ENCODE assay signal across 17 cellular contexts in genomic region chr5:173323121-173323798, GRCh38. TPM values are rescaled to one million over a fixed set of nuclear protein-coding genes. Genes with fewer than 3 reads are reported as not detected.
DNase-seq lines count a peak whose midpoint lies in the region; ATAC-seq, FAIRE-seq and TF ChIP-seq lines count a peak whose summit lies in the region.
"Had no signal": no experiment of that assay in that cellular context is flagged by ENCODE, and none has a peak within 500 bp of the region (broad histone marks: within the 10 kb centered on the region; RNA-seq: fewer than 3 reads in every experiment).

No MANE protein-coding gene starts in this region.

- H3K14ac ChIP-seq in IMR-90 (replicated peaks; ENCODE audit: low read depth, low read length): peak overlapping the region; percentile 90

- FAIRE-seq in endothelial cell of umbilical vein (lab: Jason Lieb, UNC) (no peak), pancreas (lab: Jason Lieb, UNC) (no peak)

- no peak for TF ChIP-seq RAD21 in IMR-90 (IDR thresholded peaks at IDR 0.05; ENCODE audit: low read length)

- H3K27me3 Mint-ChIP-seq in CD8-positive, alpha-beta T cell (ENCODE audit: low read depth): peaks cover 51% of the 10 kb centered on the region

- intact Hi-C loops in IMR-90 (cut with micrococcal nuclease) (no loop called here), endothelial cell of umbilical vein (cut with micrococcal nuclease) (no loop called here), pancreas (cut with DNase I) (no loop called here)
- intact Hi-C loops in CD8-positive, alpha-beta T cell (cut with DNase I, micrococcal nuclease): no loop called here

- ATAC-seq in IMR-90 (ENCODE audit: low read depth) (no peak), pancreas (no peak)
- ATAC-seq in CD8-positive, alpha-beta T cell: no peak
- ATAC-seq: activated CD4-positive, alpha-beta T cell treated with anti-CD3 and anti-CD28 coated beads for 36 hours; left lobe of liver; Panc1 had no signal

- no TSS peak for BruUV-seq in IMR-90 (replicated peaks; lab: Mats Ljungman, UMichigan)
- no TSS peak for BruUV-seq in endothelial cell of umbilical vein (replicated peaks; lab: Mats Ljungman, UMichigan)

- H2BK20ac ChIP-seq in IMR-90 (ENCODE audit: low read depth, low read length): peak overlapping the region; percentile 74

- H3K4me2 ChIP-seq in IMR-90 (ENCODE audit: low read depth, low read length) (peak overlapping the region; percentile 62; the same call in 1 of the 2 replicates), endothelial cell of umbilical vein (ENCODE audit: insufficient read depth, low read length) (peak overlapping the region; percentile 87), MM.1S (ENCODE audit: low read depth, low read length) (no peak overlapping the region)
- H3K4me2 ChIP-seq: KMS-11 had no signal

- H3K27ac Mint-ChIP-seq in CD8-positive, alpha-beta T cell: no peak overlapping the region
- H3K27ac Mint-ChIP-seq: activated CD4-positive, alpha-beta T cell treated with anti-CD3 and anti-CD28 coated beads for 36 hours; activated naive CD8-positive, alpha-beta T cell had no signal

- no peaks in the 10 kb centered on the region for H3K9me3 Mint-ChIP-seq in CD8-positive, alpha-beta T cell
- H3K9me3 Mint-ChIP-seq: H9 had no signal

- peaks cover 24% of the 10 kb centered on the region for H3K9me1 ChIP-seq in IMR-90 (ENCODE audit: insufficient read depth, low read length)
- no peaks in the 10 kb centered on the region for H3K9me1 ChIP-seq in endothelial cell of umbilical vein (replicated peaks; ENCODE audit: control insufficient read depth, extremely low read depth, insufficient read depth, low read length)

- H3K9me3 ChIP-seq in IMR-90 (ENCODE audit: control insufficient read depth, insufficient read depth, low read length) (no peaks in the 10 kb centered on the region), endothelial cell of umbilical vein (replicated peaks; ENCODE audit: control insufficient read depth, insufficient read depth, low read length) (no peaks in the 10 kb centered on the region), pancreas (no peaks in the 10 kb centered on the region), MM.1S (replicated peaks; ENCODE audit: insufficient read depth, low read length) (no peaks in the 10 kb centered on the region)
- H3K9me3 ChIP-seq in CD8-positive, alpha-beta T cell (ENCODE audit: low read length): no peaks in the 10 kb centered on the region

- in situ Hi-C loops in IMR-90 (cut with MboI; ENCODE audit: low sequenced_read_pairs): no loop called here

- POLR2A ChIA-PET in AG04449 (lab: Yijun Ruan, JAX): interaction anchor here (1.1 kb wide), 1 partner anchor 8 kb away, joined by 6 read pairs; no protein-coding TSS in a partner anchor
- POLR2A ChIA-PET in IMR-90 (lab: Charles Lee; ENCODE audit: unreplicated experiment): no interaction called here
- POLR2A ChIA-PET in endothelial cell of umbilical vein (lab: Charles Lee): no interaction called here
- POLR2A ChIA-PET in CD8-positive, alpha-beta T cell (lab: Charles Lee): no interaction called here

- peak overlapping the region; percentile 54 for H4K5ac ChIP-seq in IMR-90 (ENCODE audit: low read depth, low read length)

- no peak for TF ChIP-seq CTCF in AG04449 (IDR thresholded peaks at IDR 0.05; ENCODE audit: insufficient read depth, low read length, missing control alignments)
- no peak for TF ChIP-seq CTCF in IMR-90 (conservative IDR thresholded peaks at IDR 0.05; ENCODE audit: low read depth, low read length)
- TF ChIP-seq CTCF in endothelial cell of umbilical vein (IDR thresholded peaks at IDR 0.05; ENCODE audit: extremely low read depth in 1 of 2, insufficient read depth in 1 of 2, low read depth in 1 of 2, low read length in 2 of 2): no peak
- TF ChIP-seq CTCF in pancreas (IDR thresholded peaks at IDR 0.05): no peak
- TF ChIP-seq CTCF in MM.1S (IDR thresholded peaks at IDR 0.05; ENCODE audit: low read length): no peak
- TF ChIP-seq CTCF in CD8-positive, alpha-beta T cell (IDR thresholded peaks at IDR 0.05): no peak

- H3F3A ChIP-seq in MM.1S (ENCODE audit: insufficient read depth, low read length): no peaks in the 10 kb centered on the region

- peak overlapping the region; percentile 88 for H2BK120ac ChIP-seq in IMR-90 (ENCODE audit: low read depth, low read length)

- H2AFZ ChIP-seq in IMR-90 (replicated peaks; ENCODE audit: low read length, poor library complexity): peak overlapping the region; percentile 62
- H2AFZ ChIP-seq in endothelial cell of umbilical vein (ENCODE audit: low read depth, low read length): no peak overlapping the region
- no peak overlapping the region for H2AFZ ChIP-seq in MM.1S (ENCODE audit: low read length)

- peaks cover 40 to 75% of the 10 kb centered on the region in 2 experiments for H3K79me1 ChIP-seq in IMR-90 (ENCODE audit: low read depth in 1 of 2, low read length in 2 of 2)

- peak overlapping the region; percentile 77 for H3K23ac ChIP-seq in IMR-90 (ENCODE audit: low read depth, low read length)

- H3K18ac ChIP-seq in IMR-90 (ENCODE audit: low read depth, low read length): peak overlapping the region; percentile 52

- DNase-seq in AG04449 (ENCODE audit: low read depth, low spot score) (no peak), IMR-90 (no peak), endothelial cell of umbilical vein (ENCODE audit: low read depth, low spot score) (no peak), pancreas (peak in 1 of 6 donors; percentile 54), NCI-H82 (lab: John Stamatoyannopoulos, UW) (no peak), Ammon's horn (ENCODE audit: low spot score) (no peak), MM.1S (no peak)
- no peak for DNase-seq in CD8-positive, alpha-beta T cell
- DNase-seq: DMS53; H9; NCI-H146; stimulated activated naive CD4-positive, alpha-beta T cell had no signal

- H3K27me3 ChIP-seq in IMR-90 (ENCODE audit: control insufficient read depth, insufficient read depth, low read length): no peaks in the 10 kb centered on the region
- no peaks in the 10 kb centered on the region for H3K27me3 ChIP-seq in endothelial cell of umbilical vein (ENCODE audit: control insufficient read depth in 2 of 2, insufficient read depth in 2 of 2, low read length in 2 of 2)
- no peaks in the 10 kb centered on the region for H3K27me3 ChIP-seq in pancreas
- H3K27me3 ChIP-seq in MM.1S (replicated peaks; ENCODE audit: insufficient read depth, low read length): peaks cover 39% of the 10 kb centered on the region
- peaks cover 9% of the 10 kb centered on the region for H3K27me3 ChIP-seq in CD8-positive, alpha-beta T cell (ENCODE audit: insufficient read depth, low read length)

- H2AK5ac ChIP-seq in IMR-90 (ENCODE audit: low read depth, low read length): peak overlapping the region; percentile 90

- peak overlapping the region; percentile 44; the same call in 2 of the 3 replicates for H2BK15ac ChIP-seq in IMR-90 (ENCODE audit: low read depth, low read length)

- WGBS in IMR-90 (ENCODE audit: extremely low coverage in 2 of 2, insufficient read length in 1 of 2), 2 experiments: 75% methylated on average over 7 of the region's 25 CpGs; no CpG with 5 or more reads in 1 of the 2 experiments
- WGBS in pancreas, 2 donors: 80 to 82% methylated on average over 25 of the region's 25 CpGs

- H3K4me1 ChIP-seq in IMR-90 (ENCODE audit: control insufficient read depth, insufficient read depth, low read length) (peaks cover 45% of the 10 kb centered on the region), endothelial cell of umbilical vein (ENCODE audit: control insufficient read depth, extremely low read depth, insufficient read depth, low read length) (peaks cover 27% of the 10 kb centered on the region), pancreas (peaks cover 6 to 26% (median 7%) of the 10 kb centered on the region in 3 donors), MM.1S (ENCODE audit: low read length) (0 out of 2 replicates have a peak, but pooled peaks cover 7% of the 10 kb centered on the region)
- no peaks in the 10 kb centered on the region for H3K4me1 ChIP-seq in CD8-positive, alpha-beta T cell (ENCODE audit: insufficient read depth, low read length)

- H2BK5ac ChIP-seq in IMR-90 (ENCODE audit: low read depth, low read length, poor library complexity, severe bottlenecking): peak overlapping the region; percentile 65

- H3K36me3 ChIP-seq in IMR-90 (ENCODE audit: control insufficient read depth, insufficient read depth, low read length): peaks cover 71% of the 10 kb centered on the region
- H3K36me3 ChIP-seq in endothelial cell of umbilical vein (ENCODE audit: control insufficient read depth in 2 of 2, extremely low read depth in 1 of 2, insufficient read depth in 2 of 2, low read length in 2 of 2): peaks cover 6 to 19% of the 10 kb centered on the region in 2 experiments
- H3K36me3 ChIP-seq in pancreas: peaks cover 0 to 4% (median 0%) of the 10 kb centered on the region in 3 donors
- no peaks in the 10 kb centered on the region for H3K36me3 ChIP-seq in MM.1S (replicated peaks; ENCODE audit: insufficient read depth, low read length)
- H3K36me3 ChIP-seq in CD8-positive, alpha-beta T cell (ENCODE audit: insufficient read depth, low read length): no peaks in the 10 kb centered on the region

- H3K27ac ChIP-seq in IMR-90 (ENCODE audit: insufficient read depth, low read length): peak overlapping the region; percentile 73
- peak overlapping the region; percentile 87 for H3K27ac ChIP-seq in endothelial cell of umbilical vein (ENCODE audit: insufficient read depth, low read depth, low read length)
- H3K27ac ChIP-seq in pancreas: peak overlapping the region; percentile 8 to 75 (median 52)
- H3K27ac ChIP-seq in MM.1S (ENCODE audit: low read length): no peak overlapping the region
- no peak overlapping the region for H3K27ac ChIP-seq in CD8-positive, alpha-beta T cell (ENCODE audit: low read depth, low read length)
- H3K27ac ChIP-seq: KMS-11 had no signal

- peak overlapping the region; percentile 81 for H4K91ac ChIP-seq in IMR-90 (ENCODE audit: insufficient read depth, low read depth, low read length)

- no peaks in the 10 kb centered on the region for H3K9me2 ChIP-seq in MM.1S (replicated peaks; ENCODE audit: insufficient read depth, low read length)

- no peaks in the 10 kb centered on the region for H3K36me3 Mint-ChIP-seq in CD8-positive, alpha-beta T cell

- peaks cover 5% of the 10 kb centered on the region for H3K4me1 Mint-ChIP-seq in CD8-positive, alpha-beta T cell (ENCODE audit: low read depth)

- H3K4ac ChIP-seq in IMR-90 (ENCODE audit: low read depth, low read length): peak overlapping the region; percentile 94

- peak overlapping the region; percentile 30 for H3K9ac ChIP-seq in IMR-90 (ENCODE audit: low read depth, low read length)
- peak overlapping the region; percentile 61 for H3K9ac ChIP-seq in endothelial cell of umbilical vein (replicated peaks; ENCODE audit: extremely low read depth, insufficient read depth, low read length)
- H3K9ac ChIP-seq in MM.1S (ENCODE audit: low read length): no peak overlapping the region
- H3K9ac ChIP-seq: KMS-11 had no signal

- H4K20me1 ChIP-seq in IMR-90 (ENCODE audit: insufficient read depth, low read length) (peaks cover 82% of the 10 kb centered on the region), endothelial cell of umbilical vein (replicated peaks; ENCODE audit: control insufficient read depth, extremely low read depth, insufficient read depth, low read length) (no peaks in the 10 kb centered on the region), MM.1S (ENCODE audit: insufficient read depth, low read length) (no peaks in the 10 kb centered on the region)

- H3K56ac ChIP-seq in IMR-90 (ENCODE audit: extremely low read depth, insufficient read depth, low read length): peak overlapping the region; percentile 41; the same call in 1 of the 2 replicates

- dilution Hi-C loops in IMR-90 (cut with HindIII; ENCODE audit: low sequenced_read_pairs, unreplicated experiment): no loop called here
- dilution Hi-C loops in endothelial cell of umbilical vein (cut with MboI; ENCODE audit: extremely low pct_ligation_motif_present, low sequenced_read_pairs): no loop called here

- no peak overlapping the region for H3K4me3 Mint-ChIP-seq in CD8-positive, alpha-beta T cell
- H3K4me3 Mint-ChIP-seq: activated CD4-positive, alpha-beta T cell treated with anti-CD3 and anti-CD28 coated beads for 36 hours; H9 had no signal

- CTCF ChIA-PET in AG04449 (lab: Yijun Ruan, JAX): interaction anchor here (0.8 to 4.6 kb wide), 3 partner anchors 11 to 249 kb away, joined by 3 to 44 read pairs (median 14); no protein-coding TSS in a partner anchor
- CTCF ChIA-PET in IMR-90 (lab: Yijun Ruan, JAX): no interaction called here
- CTCF ChIA-PET in endothelial cell of umbilical vein (lab: Charles Lee): interaction anchor here (0.9 to 3.6 kb wide), 3 partner anchors 9 to 250 kb away, joined by 3 to 21 read pairs (median 14); no protein-coding TSS in a partner anchor
- CTCF ChIA-PET in CD8-positive, alpha-beta T cell (lab: Charles Lee): no interaction called here

- peaks cover 43% of the 10 kb centered on the region for H3K79me2 ChIP-seq in endothelial cell of umbilical vein (ENCODE audit: control insufficient read depth, insufficient read depth, low read length)
- H3K79me2 ChIP-seq in MM.1S (ENCODE audit: low read length): no peaks in the 10 kb centered on the region

- peak overlapping the region; percentile 41 to 74; a peak in 3 of 4 replicates for H4K8ac ChIP-seq in IMR-90 (ENCODE audit: low read depth in 2 of 2, low read length in 2 of 2)

- H2AK9ac ChIP-seq in IMR-90 (replicated peaks; ENCODE audit: low read depth, low read length, poor library complexity): peak overlapping the region; percentile 60

- no peak; the same call in none of the 2 replicates for TF ChIP-seq POLR2A in IMR-90 (IDR thresholded peaks at IDR 0.05; ENCODE audit: low read depth, low read length)
- no peak for TF ChIP-seq POLR2A in endothelial cell of umbilical vein (IDR thresholded peaks at IDR 0.05; ENCODE audit: low read depth, low read length)

- peak overlapping the region; percentile 96 for H3K4me3 ChIP-seq in AG04449 (ENCODE audit: low read depth, low read length)
- H3K4me3 ChIP-seq in IMR-90 (ENCODE audit: insufficient read depth, low read depth, low read length): no peak overlapping the region
- H3K4me3 ChIP-seq in endothelial cell of umbilical vein (replicated peaks in 1 of 3; ENCODE audit: insufficient read depth in 1 of 3, low read depth in 1 of 3, low read length in 3 of 3): no peak overlapping the region
- H3K4me3 ChIP-seq in pancreas: no peak overlapping the region
- no peak overlapping the region for H3K4me3 ChIP-seq in MM.1S (ENCODE audit: low read length)
- H3K4me3 ChIP-seq in CD8-positive, alpha-beta T cell (ENCODE audit: low read depth, low read length): no peak overlapping the region

RNA-seq across cellular contexts. Expression of gene STC2, which starts 5.0 kb away (rescaled TPM):
- total RNA-seq in IMR-90 (2012; rRNA removed): 87.5 and 259 TPM in 2 replicates
- polyA plus RNA-seq in IMR-90 (2012; rRNA removed): 157 and 270 TPM in 2 replicates
- 105 and 264 TPM in 2 replicates for polyA plus RNA-seq in IMR-90 (2012; cell fraction: cytosol; rRNA removed)
- 249 and 547 TPM in 2 replicates for polyA plus RNA-seq in IMR-90 (2012; cell fraction: nucleus; rRNA removed; ENCODE audit: low replicate concordance)
- total RNA-seq in endothelial cell of umbilical vein: 26.2 and 26.9 TPM in 2 replicates
- polyA plus RNA-seq in endothelial cell of umbilical vein: 11.6 and 19.0 TPM in 2 replicates
- polyA plus RNA-seq in endothelial cell of umbilical vein (2011; cell fraction: cytosol; rRNA removed): 30.6 and 35.2 TPM in 2 replicates
- polyA plus RNA-seq in endothelial cell of umbilical vein (2011; cell fraction: nucleus; rRNA removed): 43.5 and 60.3 TPM in 2 replicates
- polyA plus RNA-seq in endothelial cell of umbilical vein (2012): 59.3 and 62.7 TPM in 2 replicates
- 10.3 and 16.4 TPM in 2 replicates for polyA minus RNA-seq in endothelial cell of umbilical vein
- polyA minus RNA-seq in endothelial cell of umbilical vein (2011; cell fraction: cytosol; rRNA and poly(A)+ RNA removed): 27.1 TPM
- 22.4 and 48.3 TPM in 2 replicates for polyA minus RNA-seq in endothelial cell of umbilical vein (2011; cell fraction: nucleus; rRNA and poly(A)+ RNA removed)
- 100 to 1,000 TPM in 1 of 6 donors, 10 to 100 TPM in 4, 1 to 10 TPM in 1; 6.8 to 117 (median 14.1) TPM for total RNA-seq in pancreas
- 1 to 10 TPM; 6.1 to 6.9 TPM for polyA plus RNA-seq in pancreas
- not detected for total RNA-seq in CD8-positive, alpha-beta T cell

Comparison
In these comparisons a context has a peak if more than half of its experiments do, and no peak if none do; other contexts are left out.
1. H3K27ac ChIP-seq: peak in IMR-90 (single experiment), endothelial cell of umbilical vein (single experiment) and pancreas (4 of 4); none in MM.1S (single experiment) and CD8-positive, alpha-beta T cell (single experiment).
2. RNA of gene STC2, which starts 5.0 kb away (total RNA-seq): 87.5 to 259 TPM in IMR-90, 26.2 to 26.9 TPM in endothelial cell of umbilical vein and 6.8 to 117 TPM in pancreas; not detected in CD8-positive, alpha-beta T cell; every median in the first group is over 4 times any median in the second.
3. CTCF ChIA-PET loops: an anchor here in AG04449 (0.8 to 4.6 kb wide) and endothelial cell of umbilical vein (0.9 to 3.6 kb wide); none called in IMR-90 and CD8-positive, alpha-beta T cell.